17 cellular contexts compared by ENCODE assay signal in genomic region chr10:118256825-118257570, GRCh38.
DNase-seq lines count a peak whose midpoint lies in the region; ATAC-seq, FAIRE-seq and TF ChIP-seq lines count a peak whose summit lies in the region.
"Had no signal": no experiment of that assay in that cellular context is flagged by ENCODE, and none has a peak within 500 bp of the region (broad histone marks: within the 10 kb centered on the region; RNA-seq: fewer than 3 reads in every experiment).

No MANE protein-coding gene starts in this region.

- H3K4me3 Mint-ChIP-seq in neural progenitor cell (no peak overlapping the region), immature natural killer cell (no peak overlapping the region)
- H3K4me3 Mint-ChIP-seq: CD8-positive, alpha-beta memory T cell; H9; IgD-negative memory B cell had no signal

- H3F3A ChIP-seq in neural progenitor cell (ENCODE audit: low read depth) = peaks cover 39% of the 10 kb centered on the region

- intact Hi-C loops in GM12878 (cut with micrococcal nuclease; ENCODE audit: unreplicated experiment) = no loop called here

- TF ChIP-seq POLR2A in GM12878 (IDR thresholded peaks at IDR 0.05; ENCODE audit: low read depth, low read length) = no peak

- H3K27me3 ChIP-seq in GM12878 (replicated peaks in 1 of 2; ENCODE audit: control insufficient read depth in 2 of 2, insufficient read depth in 2 of 2, low read length in 1 of 2) = peaks cover 0 to 1% of the 10 kb centered on the region in 2 experiments; a peak in 3 of 4 replicates
- H3K27me3 ChIP-seq in neural progenitor cell = peaks cover 13% of the 10 kb centered on the region
- H3K27me3 ChIP-seq: BLaER1 had no signal

- 29% methylated on average over 7 of the region's 7 CpGs for WGBS in GM12878 (ENCODE audit: insufficient coverage, insufficient replicate concordance, low lambda C conversion rate, missing lambda C conversion rate)

- H3K36me3 Mint-ChIP-seq in neural progenitor cell (no peaks in the 10 kb centered on the region), immature natural killer cell (no peaks in the 10 kb centered on the region)
- H3K36me3 Mint-ChIP-seq: CD8-positive, alpha-beta memory T cell had no signal

- FAIRE-seq in GM12878 (lab: Jason Lieb, UNC) = no peak

- no peak for ATAC-seq in GM12878

- RAD21 ChIA-PET in GM12878 (lab: Charles Lee; ENCODE audit: unreplicated experiment) = interaction anchor here (1.8 kb wide), 1 partner anchor 760 kb away, joined by 4 read pairs; no protein-coding TSS in a partner anchor

- no peaks in the 10 kb centered on the region for H3K9me3 Mint-ChIP-seq in neural progenitor cell
- no peaks in the 10 kb centered on the region for H3K9me3 Mint-ChIP-seq in immature natural killer cell
- H3K9me3 Mint-ChIP-seq: CD8-positive, alpha-beta memory T cell; H9; IgD-negative memory B cell had no signal

- no peak overlapping the region for H3K4me3 ChIP-seq in GM12878
- H3K4me3 ChIP-seq in neural progenitor cell = no peak overlapping the region
- H3K4me3 ChIP-seq: BLaER1 had no signal

- H3K27me3 Mint-ChIP-seq in neural progenitor cell (ENCODE audit: insufficient read depth, low read depth) (peaks cover 12% of the 10 kb centered on the region), immature natural killer cell (ENCODE audit: low read depth in 3 of 3) (peaks cover 5 to 14% (median 6%) of the 10 kb centered on the region in 3 donors)

- H3K27ac Mint-ChIP-seq in neural progenitor cell = no peak overlapping the region
- H3K27ac Mint-ChIP-seq in immature natural killer cell = no peak overlapping the region
- H3K27ac Mint-ChIP-seq: CD8-positive, alpha-beta memory T cell; H9; IgD-negative memory B cell had no signal

- H3K36me3 ChIP-seq in GM12878 (ENCODE audit: control insufficient read depth in 2 of 2, insufficient read depth in 2 of 2, low read length in 1 of 2) = no peaks in the 10 kb centered on the region
- H3K36me3 ChIP-seq in neural progenitor cell = no peaks in the 10 kb centered on the region
- H3K36me3 ChIP-seq: BLaER1 had no signal

- H3K27ac ChIP-seq in GM12878 (ENCODE audit: control insufficient read depth, insufficient read depth) (no peak overlapping the region), neural progenitor cell (no peak overlapping the region)
- H3K27ac ChIP-seq: BLaER1, RWPE1 had no signal

- SMC1A ChIA-PET in GM12878 (lab: Charles Lee; ENCODE audit: uncharacterized antibody, unreplicated experiment) = no interaction called here

- in situ Hi-C loops in GM12878 (cut with MboI) = no loop called here

- no peak overlapping the region for H2AFZ ChIP-seq in GM12878 (ENCODE audit: control insufficient read depth, low read depth, low read length)
- H2AFZ ChIP-seq in neural progenitor cell (replicated peaks) = no peak overlapping the region

- H4K20me1 ChIP-seq in GM12878 (ENCODE audit: control insufficient read depth, insufficient read depth) (no peaks in the 10 kb centered on the region), neural progenitor cell (ENCODE audit: low read depth) (peaks cover 9% of the 10 kb centered on the region)
- H4K20me1 ChIP-seq: BLaER1 had no signal

- BruUV-seq in GM12878 (replicated peaks; lab: Mats Ljungman, UMichigan) = no TSS peak

- no peak overlapping the region for H3K4me2 ChIP-seq in GM12878 (ENCODE audit: control insufficient read depth, insufficient read depth)
- H3K4me2 ChIP-seq in neural progenitor cell = peak overlapping the region; percentile 55
- H3K4me2 ChIP-seq: BLaER1 had no signal

- H3K4me1 ChIP-seq in GM12878 (ENCODE audit: control insufficient read depth, insufficient read depth, low read length) (no peaks in the 10 kb centered on the region), neural progenitor cell (peaks cover 72% of the 10 kb centered on the region)
- H3K4me1 ChIP-seq: BLaER1 had no signal

- no peak for TF ChIP-seq EP300 in GM12878 (IDR thresholded peaks at IDR 0.05; ENCODE audit: borderline replicate concordance in 1 of 2, control insufficient read depth in 1 of 2, low read depth in 2 of 2, low read length in 2 of 2)

- CTCF ChIA-PET in HEK293T (lab: Yijun Ruan, JAX) = interaction anchor here (1.0 to 1.8 kb wide), 2 partner anchors 15 to 760 kb away, joined by 3 to 5 read pairs; no protein-coding TSS in a partner anchor
- CTCF ChIA-PET in GM12878 (lab: Yijun Ruan, JAX) = interaction anchor here (0.8 to 4.6 kb wide), 5 partner anchors 14 to 1040 kb away, joined by 3 to 17 read pairs (median 4); no protein-coding TSS in a partner anchor

- H3K9me3 ChIP-seq in GM12878 (replicated peaks; ENCODE audit: control insufficient read depth, insufficient read depth, low read length) = no peaks in the 10 kb centered on the region
- H3K9me3 ChIP-seq in neural progenitor cell (ENCODE audit: low read depth) = no peaks in the 10 kb centered on the region
- H3K9me3 ChIP-seq: BLaER1 had no signal

- DNase-seq in HEK293T (ENCODE audit: extremely low spot score) (no peak), NCI-H146 treated with DMSO at 0.1 percent for 48 hours (lab: John Stamatoyannopoulos, UW; ENCODE audit: unreplicated experiment) (peak; percentile 60), GM12878 (ENCODE audit: low read depth, low spot score) (no peak), neural progenitor cell (ENCODE audit: low spot score) (peak; percentile 53), NOMO-1 treated with dmso at 0.1 percent for 144 hours (lab: John Stamatoyannopoulos, UW; ENCODE audit: unreplicated experiment) (no peak), immature natural killer cell (no peak), AG08395 (ENCODE audit: low spot score) (no peak)
- DNase-seq: CD8-positive, alpha-beta memory T cell; DMS 273 treated with DMSO at 0.1 percent for 48 hours; H9; NCI-H1930; NCI-H510A; NK-92 treated with Interleukin-12 subunit alpha and Interleukin-12 subunit beta, amount 100 ng/mL, for 24 hours; T-helper 1 cell had no signal

- H3K9ac ChIP-seq in GM12878 (ENCODE audit: control insufficient read depth, insufficient read depth, low read length) (no peak overlapping the region), neural progenitor cell (no peak overlapping the region)
- H3K9ac ChIP-seq: BLaER1 had no signal

- POLR2A ChIA-PET in HEK293T (lab: Yijun Ruan, JAX) = no interaction called here
- POLR2A ChIA-PET in GM12878 (lab: Charles Lee) = no interaction called here

- TF ChIP-seq CTCF in GM12878 (IDR thresholded peaks at IDR 0.05 in 2 of 3, conservative IDR thresholded peaks at IDR 0.05 in 1 of 3; ENCODE audit: control insufficient read depth in 2 of 3, extremely low read depth in 1 of 3, insufficient read depth in 1 of 3, low read depth in 3 of 3, low read length in 3 of 3) (no peak), neural progenitor cell (IDR thresholded peaks at IDR 0.05) (no peak)

- peaks cover 64% of the 10 kb centered on the region for H3K4me1 Mint-ChIP-seq in neural progenitor cell
- H3K4me1 Mint-ChIP-seq in immature natural killer cell = no peaks in the 10 kb centered on the region
- H3K4me1 Mint-ChIP-seq: CD8-positive, alpha-beta memory T cell; IgD-negative memory B cell had no signal

- H3K79me2 ChIP-seq in GM12878 (ENCODE audit: control insufficient read depth, insufficient read depth, low read length) (no peaks in the 10 kb centered on the region), neural progenitor cell (ENCODE audit: low read depth) (no peaks in the 10 kb centered on the region)

- TF ChIP-seq RAD21 in GM12878 (IDR thresholded peaks at IDR 0.05; ENCODE audit: insufficient read depth, low read depth, low read length) = no peak

TF ChIP-seq in HEK293T, 16 proteins besides CTCF, POLR2A, EP300 and RAD21:
- peak; percentile 90 for TF ChIP-seq PKNOX1 (IDR thresholded peaks at IDR 0.05)
- TF ChIP-seq SUZ12 (IDR thresholded peaks at IDR 0.05) = no peak
- no peak for TF ChIP-seq SP1 (IDR thresholded peaks at IDR 0.05)

TF ChIP-seq in GM12878, 131 proteins besides CTCF, POLR2A, EP300 and RAD21:
- 0 out of 2 replicates have a peak, but pooled peaks have one; percentile 7 for TF ChIP-seq PKNOX1 (IDR thresholded peaks at IDR 0.05)
- TF ChIP-seq TARDBP (IDR thresholded peaks at IDR 0.05; ENCODE audit: borderline replicate concordance) = no peak

Comparison
In these comparisons a context has a peak if more than half of its experiments do, and no peak if none do; other contexts are left out.
1. DNase-seq: peak in NCI-H146 treated with DMSO at 0.1 percent for 48 hours (single experiment) and neural progenitor cell (single experiment); none in HEK293T (single experiment), GM12878 (single experiment), NOMO-1 treated with dmso at 0.1 percent for 144 hours (single experiment), immature natural killer cell (0 of 3) and AG08395 (single experiment).